ENCODE assay signal across 8 cellular contexts in the genomic region with DNA sequence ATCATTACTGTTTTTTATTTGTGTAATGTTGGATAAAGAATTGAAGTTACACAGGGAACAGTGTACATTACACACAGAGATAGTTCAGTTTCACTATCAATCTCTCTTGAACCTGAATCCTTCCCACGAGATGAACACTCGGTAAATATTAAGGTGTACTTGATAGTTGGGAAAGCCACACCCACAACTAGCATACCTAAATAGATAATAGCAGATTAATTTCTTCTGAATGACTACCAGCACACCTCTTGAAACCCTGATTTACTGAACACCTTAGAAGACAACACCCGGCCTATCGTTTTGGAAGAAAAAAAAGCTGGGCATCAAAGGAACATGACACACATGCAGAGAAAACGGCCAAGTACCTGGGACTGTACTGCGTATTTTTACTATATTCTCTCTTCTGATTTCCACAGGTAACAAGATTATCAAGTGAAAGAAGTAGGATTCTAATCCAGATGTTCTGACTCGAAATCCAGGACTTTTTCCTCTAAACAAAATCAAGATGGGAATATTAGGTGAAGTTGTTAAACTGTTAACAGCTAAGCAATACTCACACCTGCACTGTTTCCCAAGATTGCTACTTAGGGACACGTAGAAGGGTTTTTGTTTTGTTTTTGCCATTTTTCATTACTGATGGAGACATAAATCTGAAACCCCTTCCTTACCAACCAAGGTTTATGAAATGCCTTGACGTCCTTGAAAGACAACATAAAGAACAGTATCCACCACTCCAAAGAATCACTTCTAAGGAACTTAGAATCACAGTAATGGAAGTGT. TPM values are rescaled to one million over a fixed set of nuclear protein-coding genes. Genes with fewer than 3 reads are reported as not detected.
DNase-seq lines count a peak whose midpoint lies in the region; ATAC-seq lines count a peak whose summit lies in the region.

No MANE protein-coding gene starts in this region.

- intact Hi-C loops in activated CD4-positive, alpha-beta T cell treated with anti-CD3 and anti-CD28 coated beads, Interleukin-2, amount 10 ng/mL, durations not matched to agents 24 days and 14 days (cut with micrococcal nuclease), result loop anchor here (1.0 to 10.0 kb wide), 4 partner anchors 22 to 762 kb away; a partner anchor contains a TSS

- peak overlapping the region; percentile 100 for H3K4me3 Mint-ChIP-seq in activated CD4-positive, alpha-beta T cell treated with anti-CD3 and anti-CD28 coated beads, Interleukin-2, amount 10 ng/mL, durations not matched to agents 24 days and 14 days
- H3K4me3 Mint-ChIP-seq in immature natural killer cell, result peak overlapping the region; percentile 88 to 99 (median 95)
- peak overlapping the region; percentile 97 to 100 for H3K4me3 Mint-ChIP-seq in stimulated activated naive B cell treated with anti-CD40 and anti-IgM and Interleukin-4, amounts not matched to agents 10 μg/mL and 1 μg/mL and 100 μg/mL, for 72 hours

- peaks cover 23% of the 10 kb centered on the region for H3K27me3 Mint-ChIP-seq in activated CD4-positive, alpha-beta T cell treated with anti-CD3 and anti-CD28 coated beads, Interleukin-2, amount 10 ng/mL, durations not matched to agents 24 days and 14 days
- peaks cover 6 to 13% (median 6%) of the 10 kb centered on the region in 3 donors for H3K27me3 Mint-ChIP-seq in immature natural killer cell (ENCODE audit: low read depth in 3 of 3)
- peaks cover 0 to 6% of the 10 kb centered on the region in 2 donors for H3K27me3 Mint-ChIP-seq in stimulated activated naive B cell treated with anti-CD40 and anti-IgM and Interleukin-4, amounts not matched to agents 10 μg/mL and 1 μg/mL and 100 μg/mL, for 72 hours

- peaks cover 29% of the 10 kb centered on the region for H3K36me3 Mint-ChIP-seq in activated CD4-positive, alpha-beta T cell treated with anti-CD3 and anti-CD28 coated beads, Interleukin-2, amount 10 ng/mL, durations not matched to agents 24 days and 14 days (ENCODE audit: low read depth)
- H3K36me3 Mint-ChIP-seq in activated naive CD4-positive, alpha-beta T cell treated with anti-CD3 and anti-CD28 coated beads, Interleukin-2, amount 50 U/mL, for 72 hours, result peaks cover 22 to 23% of the 10 kb centered on the region in 2 donors
- H3K36me3 Mint-ChIP-seq in immature natural killer cell, result peaks cover 7% of the 10 kb centered on the region in 3 donors
- peaks cover 15 to 17% of the 10 kb centered on the region in 2 donors for H3K36me3 Mint-ChIP-seq in stimulated activated naive B cell treated with anti-CD40 and anti-IgM and Interleukin-4, amounts not matched to agents 10 μg/mL and 1 μg/mL and 100 μg/mL, for 72 hours

- H3K27ac Mint-ChIP-seq in activated CD4-positive, alpha-beta T cell treated with anti-CD3 and anti-CD28 coated beads, Interleukin-2, amount 10 ng/mL, durations not matched to agents 24 days and 14 days, result peak overlapping the region; percentile 97
- H3K27ac Mint-ChIP-seq in activated naive CD4-positive, alpha-beta T cell treated with anti-CD3 and anti-CD28 coated beads, Interleukin-2, amount 50 U/mL, for 72 hours, result peak overlapping the region; percentile 94 to 100
- H3K27ac Mint-ChIP-seq in immature natural killer cell, result peak overlapping the region; percentile 94 to 99 (median 99)
- peak overlapping the region; percentile 98 for H3K27ac Mint-ChIP-seq in stimulated activated naive B cell treated with anti-CD40 and anti-IgM and Interleukin-4, amounts not matched to agents 10 μg/mL and 1 μg/mL and 100 μg/mL, for 72 hours

- peaks cover 22% of the 10 kb centered on the region for H3K4me1 Mint-ChIP-seq in activated CD4-positive, alpha-beta T cell treated with anti-CD3 and anti-CD28 coated beads, Interleukin-2, amount 10 ng/mL, durations not matched to agents 24 days and 14 days
- peaks cover 45 to 63% of the 10 kb centered on the region in 2 donors for H3K4me1 Mint-ChIP-seq in immature natural killer cell
- peaks cover 20 to 32% of the 10 kb centered on the region in 2 donors for H3K4me1 Mint-ChIP-seq in stimulated activated naive B cell treated with anti-CD40 and anti-IgM and Interleukin-4, amounts not matched to agents 10 μg/mL and 1 μg/mL and 100 μg/mL, for 72 hours

- no peak for ATAC-seq in activated naive CD4-positive, alpha-beta T cell treated with anti-CD3 and anti-CD28 coated beads, Interleukin-2, amount 50 U/mL, for 72 hours
- ATAC-seq in stimulated activated naive B cell treated with anti-CD40 and anti-IgM and Interleukin-4, amounts not matched to agents 10 μg/mL and 1 μg/mL and 100 μg/mL, for 72 hours (replicated peaks), result no peak
- ATAC-seq in HG03196 (IDR thresholded peaks at IDR 0.05; ENCODE audit: unreplicated experiment), result no peak
- no peak for ATAC-seq in GM19023 (IDR thresholded peaks at IDR 0.05; ENCODE audit: unreplicated experiment)
- ATAC-seq in GM19463 (IDR thresholded peaks at IDR 0.05; ENCODE audit: unreplicated experiment), result no peak

- peaks cover 6% of the 10 kb centered on the region for H3K9me3 Mint-ChIP-seq in activated CD4-positive, alpha-beta T cell treated with anti-CD3 and anti-CD28 coated beads, Interleukin-2, amount 10 ng/mL, durations not matched to agents 24 days and 14 days
- no peaks in the 10 kb centered on the region for H3K9me3 Mint-ChIP-seq in activated naive CD4-positive, alpha-beta T cell treated with anti-CD3 and anti-CD28 coated beads, Interleukin-2, amount 50 U/mL, for 72 hours
- H3K9me3 Mint-ChIP-seq in immature natural killer cell, result peaks cover 0 to 7% (median 2%) of the 10 kb centered on the region in 6 donors
- H3K9me3 Mint-ChIP-seq in stimulated activated naive B cell treated with anti-CD40 and anti-IgM and Interleukin-4, amounts not matched to agents 10 μg/mL and 1 μg/mL and 100 μg/mL, for 72 hours, result peaks cover 4 to 5% of the 10 kb centered on the region in 2 donors

- DNase-seq in activated CD4-positive, alpha-beta T cell treated with anti-CD3 and anti-CD28 coated beads, Interleukin-2, amount 10 ng/mL, durations not matched to agents 24 days and 14 days, result peak; percentile 64
- DNase-seq in activated CD4-positive, alpha-beta T cell treated with anti-CD3 and anti-CD28 coated beads for 1 hour, result no peak
- no peak for DNase-seq in activated naive CD4-positive, alpha-beta T cell treated with anti-CD3 and anti-CD28 coated beads, Interleukin-2, amount 50 U/mL, for 72 hours (ENCODE audit: low spot score in 2 of 2)
- no peak for DNase-seq in immature natural killer cell
- DNase-seq in stimulated activated naive B cell treated with anti-CD40 and anti-IgM and Interleukin-4, amounts not matched to agents 10 μg/mL and 1 μg/mL and 100 μg/mL, for 72 hours, result no peak

RNA-seq across cellular contexts. Expression of a gene that starts 1.0 kb away (rescaled TPM):
- 9.0 and 9.4 TPM in 2 replicates for total RNA-seq in activated CD4-positive, alpha-beta T cell treated with anti-CD3 and anti-CD28 coated beads, Interleukin-2, amount 10 ng/mL, durations not matched to agents 24 days and 14 days
- 10 to 100 TPM in 1 of 2 donors, 1 to 10 TPM in 1; 9.0 to 25.3 TPM for total RNA-seq in activated naive CD4-positive, alpha-beta T cell treated with anti-CD3 and anti-CD28 coated beads, Interleukin-2, amount 50 U/mL, for 72 hours
- polyA plus RNA-seq in immature natural killer cell, result 10 to 100 TPM; 18.2 to 24.3 (median 20.0) TPM

RNA-seq across cellular contexts. Expression of a gene that starts 6.2 kb away (rescaled TPM):
- total RNA-seq in activated CD4-positive, alpha-beta T cell treated with anti-CD3 and anti-CD28 coated beads, Interleukin-2, amount 10 ng/mL, durations not matched to agents 24 days and 14 days, result 0.16 and 0.21 TPM in 2 replicates
- under 1 TPM; 0.20 to 0.31 TPM for total RNA-seq in activated naive CD4-positive, alpha-beta T cell treated with anti-CD3 and anti-CD28 coated beads, Interleukin-2, amount 50 U/mL, for 72 hours
- polyA plus RNA-seq in immature natural killer cell, result not detected
